ENCODE assay signal across 26 cellular contexts in genomic region chr18:32267463-32267862, GRCh38.
DNase-seq lines count a peak whose midpoint lies in the region; ATAC-seq and TF ChIP-seq lines count a peak whose summit lies in the region.
"Had no signal": no experiment of that assay in that cellular context is flagged by ENCODE, and none has a peak within 500 bp of the region (broad histone marks: within the 10 kb centered on the region; RNA-seq: fewer than 3 reads in every experiment).

No MANE protein-coding gene starts in this region.

- H3K4me1 Mint-ChIP-seq in MCF 10A (ENCODE audit: insufficient read depth, unreplicated experiment) = peaks cover 8% of the 10 kb centered on the region
- H3K4me1 Mint-ChIP-seq: CD14-positive monocyte; CD4-positive, alpha-beta memory T cell; CD4-positive, CD25-positive, alpha-beta regulatory T cell; CD8-positive, alpha-beta memory T cell had no signal

- H3K27ac Mint-ChIP-seq in MCF 10A (ENCODE audit: low read depth, unreplicated experiment) = no peak overlapping the region
- H3K27ac Mint-ChIP-seq: CD14-positive monocyte; CD4-positive, alpha-beta memory T cell; CD4-positive, CD25-positive, alpha-beta regulatory T cell; CD8-positive, alpha-beta memory T cell had no signal

- intact Hi-C loops in left lung (cut with DNase I) (no loop called here), MCF 10A (cut with micrococcal nuclease) (no loop called here)

- H3K4me3 ChIP-seq in LNCaP clone FGC (ENCODE audit: low read depth, low read length) (no peak overlapping the region), left lung (no peak overlapping the region)
- H3K4me3 ChIP-seq in effector memory CD4-positive, alpha-beta T cell (ENCODE audit: insufficient read depth, low read depth, low read length, poor library complexity, severe bottlenecking) = no peak overlapping the region
- H3K4me3 ChIP-seq: BLaER1, GM12878 had no signal

- no TSS peak for BruUV-seq in MCF 10A (replicated peaks; lab: Mats Ljungman, UMichigan)

- TF ChIP-seq CTCF in LNCaP clone FGC (IDR thresholded peaks at IDR 0.05; ENCODE audit: control insufficient read depth, extremely low read depth, insufficient read depth) (no peak), left lung (IDR thresholded peaks at IDR 0.05) (no peak), MCF 10A (IDR thresholded peaks at IDR 0.05; ENCODE audit: unreplicated experiment) (no peak)

- no peaks in the 10 kb centered on the region for H3K27me3 ChIP-seq in left lung
- H3K27me3 ChIP-seq in effector memory CD4-positive, alpha-beta T cell (replicated peaks; ENCODE audit: control insufficient read depth, insufficient read depth, low read length, poor library complexity, severe bottlenecking) = no peaks in the 10 kb centered on the region
- H3K27me3 ChIP-seq: BE2C, BLaER1 had no signal

- H3K9me3 Mint-ChIP-seq in MCF 10A (ENCODE audit: unreplicated experiment) = no peaks in the 10 kb centered on the region
- H3K9me3 Mint-ChIP-seq: CD14-positive monocyte had no signal

- H3K4me3 Mint-ChIP-seq in MCF 10A (ENCODE audit: unreplicated experiment) = no peak overlapping the region
- H3K4me3 Mint-ChIP-seq: CD14-positive monocyte; CD4-positive, alpha-beta memory T cell; CD4-positive, CD25-positive, alpha-beta regulatory T cell; CD8-positive, alpha-beta memory T cell had no signal

- CTCF ChIA-PET in MCF 10A (lab: Yijun Ruan, JAX) = interaction anchor here (7.4 to 10.4 kb wide), 3 partner anchors 109 to 282 kb away, joined by 80 to 193 read pairs (median 171); partner anchors contain the start of gene GAREM1

- no peaks in the 10 kb centered on the region for H3K36me3 ChIP-seq in left lung
- no peaks in the 10 kb centered on the region for H3K36me3 ChIP-seq in effector memory CD4-positive, alpha-beta T cell (ENCODE audit: control insufficient read depth, insufficient read depth, low read length)
- H3K36me3 ChIP-seq: BE2C, BLaER1 had no signal

- H3K27ac ChIP-seq in left lung = no peak overlapping the region
- no peak overlapping the region for H3K27ac ChIP-seq in effector memory CD4-positive, alpha-beta T cell (ENCODE audit: insufficient read depth, low read length, poor library complexity, severe bottlenecking)
- H3K27ac ChIP-seq: BLaER1 had no signal

- no peaks in the 10 kb centered on the region for H3K9me3 ChIP-seq in left lung
- no peaks in the 10 kb centered on the region for H3K9me3 ChIP-seq in effector memory CD4-positive, alpha-beta T cell (ENCODE audit: control insufficient read depth, low read length)
- H3K9me3 ChIP-seq: BE2C, BLaER1 had no signal

- DNase-seq in LNCaP clone FGC (ENCODE audit: low read depth) (peak; percentile 14), NCI-H774 (lab: John Stamatoyannopoulos, UW) (peak; percentile 36), SHP77 treated with DMSO at 0.1 percent for 48 hours (lab: John Stamatoyannopoulos, UW) (peak; percentile 84), left lung (no peak), MCF 10A (ENCODE audit: unreplicated experiment) (no peak), NCI-H510A (lab: John Stamatoyannopoulos, UW) (no peak)
- DNase-seq in activated CD4-positive, alpha-beta T cell treated with anti-CD3 and anti-CD28 coated beads, Interleukin-2, amount 50 U/mL, for 48 hours = no peak
- DNase-seq in effector memory CD4-positive, alpha-beta T cell = no peak
- DNase-seq: 8988T; ACHN; BE2C; C1 segment of cervical spinal cord; CD4-positive, alpha-beta memory T cell; CD4-positive, CD25-positive, alpha-beta regulatory T cell; CD8-positive, alpha-beta memory T cell; COR-L47; DMS 273 treated with DMSO at 0.1 percent for 48 hours; DMS153; DMS53; DMS79; DND-41; EL; GDM1 had no signal

- no peaks in the 10 kb centered on the region for H3K27me3 Mint-ChIP-seq in MCF 10A (ENCODE audit: insufficient read depth, unreplicated experiment)

- H3K36me3 Mint-ChIP-seq in MCF 10A (ENCODE audit: insufficient read depth, unreplicated experiment) = peaks cover 56% of the 10 kb centered on the region
- H3K36me3 Mint-ChIP-seq: CD14-positive monocyte; CD4-positive, alpha-beta memory T cell; CD4-positive, CD25-positive, alpha-beta regulatory T cell; CD8-positive, alpha-beta memory T cell had no signal

- no peaks in the 10 kb centered on the region for H3K4me1 ChIP-seq in left lung
- no peaks in the 10 kb centered on the region for H3K4me1 ChIP-seq in effector memory CD4-positive, alpha-beta T cell (ENCODE audit: control insufficient read depth, insufficient read depth, low read length, poor library complexity, severe bottlenecking)
- H3K4me1 ChIP-seq: BE2C, BLaER1 had no signal

- peak; percentile 47 for ATAC-seq in left lung
- ATAC-seq: GM12878 had no signal

- POLR2A ChIA-PET in MCF 10A (lab: Yijun Ruan, JAX) = no interaction called here

Comparison
In these comparisons a context has a peak if more than half of its experiments do, and no peak if none do; other contexts are left out.
1. DNase-seq: peak in LNCaP clone FGC (single experiment), NCI-H774 (single experiment) and SHP77 treated with DMSO at 0.1 percent for 48 hours (single experiment); none in left lung (0 of 2), MCF 10A (single experiment), activated CD4-positive, alpha-beta T cell treated with anti-CD3 and anti-CD28 coated beads, Interleukin-2, amount 50 U/mL, for 48 hours (0 of 2), NCI-H510A (single experiment) and effector memory CD4-positive, alpha-beta T cell (0 of 3).